ENCODE assay signal across 19 cellular contexts in the genomic region with DNA sequence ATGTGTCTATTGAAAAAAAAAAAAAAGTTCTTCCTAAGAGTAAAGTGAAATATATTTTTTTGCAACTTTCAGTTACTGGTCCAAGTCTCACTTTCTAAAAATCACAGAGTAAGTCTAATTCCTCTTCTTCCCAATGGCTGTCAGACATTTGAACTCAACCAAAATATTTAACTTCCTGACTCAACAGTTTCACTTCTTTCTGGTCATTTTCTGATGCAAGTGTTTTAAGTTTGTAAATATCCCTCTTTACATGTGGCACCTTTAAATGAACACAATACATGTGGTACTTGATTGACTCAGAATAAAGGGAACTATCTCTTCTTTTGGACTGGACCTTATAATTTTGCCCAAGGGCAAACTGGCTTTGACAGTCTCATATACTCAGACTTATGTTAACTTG.
A peak's percentile ranks its signal among the peaks of the same experiment; 100 is the strongest.
DNase-seq lines count a peak whose midpoint lies in the region; ATAC-seq and TF ChIP-seq lines count a peak whose summit lies in the region.
"Had no signal": no experiment of that assay in that cellular context is flagged by ENCODE, and none has a peak within 500 bp of the region (broad histone marks: within the 10 kb centered on the region; RNA-seq: fewer than 3 reads in every experiment).

No MANE protein-coding gene starts in this region.

- peaks cover 18% of the 10 kb centered on the region for H3K36me3 Mint-ChIP-seq in activated naive CD4-positive, alpha-beta T cell treated with anti-CD3 and anti-CD28 coated beads for 36 hours (ENCODE audit: low read depth)
- H3K36me3 Mint-ChIP-seq in activated naive CD4-positive, alpha-beta T cell treated with anti-CD3 and anti-CD28 coated beads, Interleukin-2, amount 10 ng/mL, durations not matched to agents 7 days and 5 days, result peaks cover 22% of the 10 kb centered on the region
- peaks cover 23% of the 10 kb centered on the region for H3K36me3 Mint-ChIP-seq in dendritic cell treated with granulocyte-macrophage colony-stimulating factor and Interleukin-4, amounts not matched to agents 40 ng/mL and 50 ng/mL, for 4 days (ENCODE audit: low read depth)
- peaks cover 15 to 21% of the 10 kb centered on the region in 2 donors for H3K36me3 Mint-ChIP-seq in stimulated activated naive B cell treated with anti-CD40 and anti-IgM and Interleukin-4, amounts not matched to agents 10 μg/mL and 1 μg/mL and 100 μg/mL, for 72 hours
- peaks cover 16% of the 10 kb centered on the region for H3K36me3 Mint-ChIP-seq in WTC11

- H3K4me3 Mint-ChIP-seq in activated naive CD4-positive, alpha-beta T cell treated with anti-CD3 and anti-CD28 coated beads for 36 hours, result no peak overlapping the region
- H3K4me3 Mint-ChIP-seq in activated naive CD4-positive, alpha-beta T cell treated with anti-CD3 and anti-CD28 coated beads, Interleukin-2, amount 10 ng/mL, durations not matched to agents 7 days and 5 days, result no peak overlapping the region
- peak overlapping the region; percentile 20 for H3K4me3 Mint-ChIP-seq in dendritic cell treated with granulocyte-macrophage colony-stimulating factor and Interleukin-4, amounts not matched to agents 40 ng/mL and 50 ng/mL, for 4 days
- H3K4me3 Mint-ChIP-seq in stimulated activated naive B cell treated with anti-CD40 and anti-IgM and Interleukin-4, amounts not matched to agents 10 μg/mL and 1 μg/mL and 100 μg/mL, for 72 hours, result peak overlapping the region in 1 of 2 donors; percentile 26
- H3K4me3 Mint-ChIP-seq in WTC11, result no peak overlapping the region
- H3K4me3 Mint-ChIP-seq: activated T-helper 1 cell treated with anti-CD3 and anti-CD28 coated beads, Interleukin-12 subunit alpha, Interleukin-12 subunit beta, Interleukin-2, Interleukin-4 antibody, amounts not matched to agents 30 ng/mL and 10 ng/mL and 1 ng/mL, durations not matched to agents 14 hours and 24 hours and 36 hours had no signal

- no peak for TF ChIP-seq POLR2A in stomach (IDR thresholded peaks at IDR 0.05)

- H3K36me3 ChIP-seq in stomach, result peaks cover 0 to 19% (median 14%) of the 10 kb centered on the region in 4 donors
- H3K36me3 ChIP-seq: ovary had no signal

- no peak for DNase-seq in activated naive CD4-positive, alpha-beta T cell treated with anti-CD3 and anti-CD28 coated beads for 36 hours
- DNase-seq in activated naive CD4-positive, alpha-beta T cell treated with anti-CD3 and anti-CD28 coated beads, Interleukin-2, amount 10 ng/mL, durations not matched to agents 7 days and 5 days, result no peak
- DNase-seq in NOMO-1 treated with dmso at 0.1 percent for 144 hours (lab: John Stamatoyannopoulos, UW; ENCODE audit: unreplicated experiment), result peak; percentile 28
- no peak for DNase-seq in stimulated activated naive B cell treated with anti-CD40 and anti-IgM and Interleukin-4, amounts not matched to agents 10 μg/mL and 1 μg/mL and 100 μg/mL, for 72 hours
- DNase-seq in WTC11 (ENCODE audit: low spot score), result no peak
- DNase-seq in COR-L47 (lab: John Stamatoyannopoulos, UW), result no peak
- no peak for DNase-seq in stomach
- DNase-seq: ACHN; activated CD4-positive, CD25-positive, alpha-beta regulatory T cell; DMS153; effector CD8-positive, alpha-beta T cell; foreskin melanocyte; NCI-H187; NCI-H774; ovary; tibial artery had no signal

- H3K27me3 Mint-ChIP-seq in activated naive CD4-positive, alpha-beta T cell treated with anti-CD3 and anti-CD28 coated beads for 36 hours (ENCODE audit: low read depth), result no peaks in the 10 kb centered on the region
- H3K27me3 Mint-ChIP-seq in activated naive CD4-positive, alpha-beta T cell treated with anti-CD3 and anti-CD28 coated beads, Interleukin-2, amount 10 ng/mL, durations not matched to agents 7 days and 5 days, result no peaks in the 10 kb centered on the region
- H3K27me3 Mint-ChIP-seq in dendritic cell treated with granulocyte-macrophage colony-stimulating factor and Interleukin-4, amounts not matched to agents 40 ng/mL and 50 ng/mL, for 4 days, result no peaks in the 10 kb centered on the region
- H3K27me3 Mint-ChIP-seq in stimulated activated naive B cell treated with anti-CD40 and anti-IgM and Interleukin-4, amounts not matched to agents 10 μg/mL and 1 μg/mL and 100 μg/mL, for 72 hours, result no peaks in the 10 kb centered on the region
- no peaks in the 10 kb centered on the region for H3K27me3 Mint-ChIP-seq in WTC11 (ENCODE audit: low read depth)

- H3K27me3 ChIP-seq in stomach, result no peaks in the 10 kb centered on the region
- H3K27me3 ChIP-seq: ovary, tibial artery had no signal

- no peaks in the 10 kb centered on the region for H3K9me3 Mint-ChIP-seq in activated naive CD4-positive, alpha-beta T cell treated with anti-CD3 and anti-CD28 coated beads for 36 hours
- H3K9me3 Mint-ChIP-seq in activated naive CD4-positive, alpha-beta T cell treated with anti-CD3 and anti-CD28 coated beads, Interleukin-2, amount 10 ng/mL, durations not matched to agents 7 days and 5 days, result no peaks in the 10 kb centered on the region
- no peaks in the 10 kb centered on the region for H3K9me3 Mint-ChIP-seq in dendritic cell treated with granulocyte-macrophage colony-stimulating factor and Interleukin-4, amounts not matched to agents 40 ng/mL and 50 ng/mL, for 4 days
- no peaks in the 10 kb centered on the region for H3K9me3 Mint-ChIP-seq in stimulated activated naive B cell treated with anti-CD40 and anti-IgM and Interleukin-4, amounts not matched to agents 10 μg/mL and 1 μg/mL and 100 μg/mL, for 72 hours
- H3K9me3 Mint-ChIP-seq in WTC11, result peaks cover 3% of the 10 kb centered on the region
- H3K9me3 Mint-ChIP-seq: activated T-helper 1 cell treated with anti-CD3 and anti-CD28 coated beads, Interleukin-12 subunit alpha, Interleukin-12 subunit beta, Interleukin-2, Interleukin-4 antibody, amounts not matched to agents 30 ng/mL and 10 ng/mL and 1 ng/mL, durations not matched to agents 14 hours and 24 hours and 36 hours had no signal

- peak overlapping the region; percentile 51 for H3K27ac Mint-ChIP-seq in activated naive CD4-positive, alpha-beta T cell treated with anti-CD3 and anti-CD28 coated beads for 36 hours
- no peak overlapping the region for H3K27ac Mint-ChIP-seq in activated naive CD4-positive, alpha-beta T cell treated with anti-CD3 and anti-CD28 coated beads, Interleukin-2, amount 10 ng/mL, durations not matched to agents 7 days and 5 days
- peak overlapping the region; percentile 50 for H3K27ac Mint-ChIP-seq in dendritic cell treated with granulocyte-macrophage colony-stimulating factor and Interleukin-4, amounts not matched to agents 40 ng/mL and 50 ng/mL, for 4 days
- H3K27ac Mint-ChIP-seq in stimulated activated naive B cell treated with anti-CD40 and anti-IgM and Interleukin-4, amounts not matched to agents 10 μg/mL and 1 μg/mL and 100 μg/mL, for 72 hours, result peak overlapping the region; percentile 65
- H3K27ac Mint-ChIP-seq in WTC11, result no peak overlapping the region
- H3K27ac Mint-ChIP-seq: activated T-helper 1 cell treated with anti-CD3 and anti-CD28 coated beads, Interleukin-12 subunit alpha, Interleukin-12 subunit beta, Interleukin-2, Interleukin-4 antibody, amounts not matched to agents 30 ng/mL and 10 ng/mL and 1 ng/mL, durations not matched to agents 14 hours and 24 hours and 36 hours had no signal

- POLR2A ChIA-PET in WTC11 (lab: Charles Lee), result no interaction called here

- H3K9me3 ChIP-seq in stomach, result no peaks in the 10 kb centered on the region
- H3K9me3 ChIP-seq: ovary, tibial artery had no signal

- peaks cover 0 to 35% (median 10%) of the 10 kb centered on the region in 4 donors for H3K4me1 ChIP-seq in stomach
- H3K4me1 ChIP-seq: tibial artery had no signal

- TF ChIP-seq CTCF in WTC11 (IDR thresholded peaks at IDR 0.05), result no peak
- TF ChIP-seq CTCF in stomach (IDR thresholded peaks at IDR 0.05), result no peak

- peaks cover 6% of the 10 kb centered on the region for H3K4me1 Mint-ChIP-seq in activated naive CD4-positive, alpha-beta T cell treated with anti-CD3 and anti-CD28 coated beads for 36 hours (ENCODE audit: low read depth)
- H3K4me1 Mint-ChIP-seq in activated naive CD4-positive, alpha-beta T cell treated with anti-CD3 and anti-CD28 coated beads, Interleukin-2, amount 10 ng/mL, durations not matched to agents 7 days and 5 days, result peaks cover 6% of the 10 kb centered on the region
- H3K4me1 Mint-ChIP-seq in dendritic cell treated with granulocyte-macrophage colony-stimulating factor and Interleukin-4, amounts not matched to agents 40 ng/mL and 50 ng/mL, for 4 days (ENCODE audit: low read depth), result peaks cover 24% of the 10 kb centered on the region
- H3K4me1 Mint-ChIP-seq in stimulated activated naive B cell treated with anti-CD40 and anti-IgM and Interleukin-4, amounts not matched to agents 10 μg/mL and 1 μg/mL and 100 μg/mL, for 72 hours, result peaks cover 9 to 12% of the 10 kb centered on the region in 2 donors
- H3K4me1 Mint-ChIP-seq in WTC11, result no peaks in the 10 kb centered on the region

- H3K27ac ChIP-seq in stomach, result no peak overlapping the region
- H3K27ac ChIP-seq: ovary, tibial artery had no signal

- TF ChIP-seq EP300 in stomach (IDR thresholded peaks at IDR 0.05), result no peak

- no peak overlapping the region for H3K4me3 ChIP-seq in stomach
- H3K4me3 ChIP-seq: ovary, tibial artery had no signal

- peak; percentile 77 to 78 for ATAC-seq in stimulated activated naive B cell treated with anti-CD40 and anti-IgM and Interleukin-4, amounts not matched to agents 10 μg/mL and 1 μg/mL and 100 μg/mL, for 72 hours (replicated peaks)
- ATAC-seq in WTC11, result no peak
- ATAC-seq: SK-N-SH treated with all-trans-retinoic acid at 6 μM for 48 hours had no signal

- intact Hi-C loops in activated naive CD4-positive, alpha-beta T cell treated with anti-CD3 and anti-CD28 coated beads for 36 hours (cut with micrococcal nuclease), result no loop called here
- intact Hi-C loops in dendritic cell treated with granulocyte-macrophage colony-stimulating factor and Interleukin-4, amounts not matched to agents 40 ng/mL and 50 ng/mL, for 4 days (cut with micrococcal nuclease), result no loop called here
- intact Hi-C loops in stomach (cut with DNase I; ENCODE audit: low total_unique reads), result no loop called here

- CTCF ChIA-PET in activated naive CD4-positive, alpha-beta T cell treated with anti-CD3 and anti-CD28 coated beads for 36 hours (lab: Charles Lee), result no interaction called here
- CTCF ChIA-PET in activated naive CD4-positive, alpha-beta T cell treated with anti-CD3 and anti-CD28 coated beads, Interleukin-2, amount 10 ng/mL, durations not matched to agents 7 days and 5 days (lab: Charles Lee), result no interaction called here
- CTCF ChIA-PET in WTC11 (lab: Charles Lee), result no interaction called here

TF ChIP-seq in WTC11, 78 proteins besides CTCF, POLR2A, EP300 and RAD21 (continues in another document):
- TF ChIP-seq ELF4 (CRISPR knock-in tag; IDR thresholded peaks at IDR 0.05; ENCODE audit: low read depth) (no peak), NR3C1 (CRISPR knock-in tag; conservative IDR thresholded peaks at IDR 0.05; ENCODE audit: low read depth) (no peak), NFE2L1 (CRISPR knock-in tag; IDR thresholded peaks at IDR 0.05) (no peak), FOXK1 (CRISPR knock-in tag; IDR thresholded peaks at IDR 0.05) (no peak), OVOL2 (CRISPR knock-in tag; IDR thresholded peaks at IDR 0.05; ENCODE audit: borderline replicate concordance) (no peak)

Comparison
In these comparisons a context has a peak if more than half of its experiments do, and no peak if none do; other contexts are left out.
1. H3K27ac Mint-ChIP-seq: peak in activated naive CD4-positive, alpha-beta T cell treated with anti-CD3 and anti-CD28 coated beads for 36 hours (single experiment), dendritic cell treated with granulocyte-macrophage colony-stimulating factor and Interleukin-4, amounts not matched to agents 40 ng/mL and 50 ng/mL, for 4 days (single experiment) and stimulated activated naive B cell treated with anti-CD40 and anti-IgM and Interleukin-4, amounts not matched to agents 10 μg/mL and 1 μg/mL and 100 μg/mL, for 72 hours (single experiment); none in activated naive CD4-positive, alpha-beta T cell treated with anti-CD3 and anti-CD28 coated beads, Interleukin-2, amount 10 ng/mL, durations not matched to agents 7 days and 5 days (single experiment) and WTC11 (single experiment).